1 cellular context compared by ENCODE assay signal in the genomic region with DNA sequence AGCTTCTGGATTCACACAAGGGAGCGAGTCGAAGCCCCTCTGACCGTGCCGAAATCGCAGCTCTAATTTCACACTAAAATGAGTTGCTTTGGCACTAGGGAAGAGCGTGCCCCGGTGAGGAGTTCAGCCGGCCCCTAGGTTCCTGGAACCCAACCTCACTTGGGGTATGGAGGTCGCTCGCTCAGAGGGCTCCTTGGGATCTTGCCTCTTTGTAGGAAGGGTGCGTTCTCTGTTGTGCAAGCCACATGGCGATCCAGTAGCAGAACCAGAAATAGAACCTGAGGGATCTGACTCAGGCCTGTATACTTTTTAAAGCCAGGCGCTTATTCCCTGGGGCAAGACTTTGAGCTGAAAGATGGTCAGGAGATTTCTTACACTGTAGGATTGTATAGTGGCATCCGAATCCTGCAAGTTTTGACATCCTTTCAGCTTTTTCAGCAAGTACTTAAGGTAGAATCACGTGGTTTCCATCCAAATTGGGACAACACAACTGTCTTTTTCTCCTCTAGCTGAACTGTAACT.
TF ChIP-seq lines count a peak whose summit lies in the region.

No MANE protein-coding gene starts in this region.

TF ChIP-seq in IMR-90, 13 proteins besides CTCF, POLR2A, EP300 and RAD21:
- TF ChIP-seq, protein P1, sequence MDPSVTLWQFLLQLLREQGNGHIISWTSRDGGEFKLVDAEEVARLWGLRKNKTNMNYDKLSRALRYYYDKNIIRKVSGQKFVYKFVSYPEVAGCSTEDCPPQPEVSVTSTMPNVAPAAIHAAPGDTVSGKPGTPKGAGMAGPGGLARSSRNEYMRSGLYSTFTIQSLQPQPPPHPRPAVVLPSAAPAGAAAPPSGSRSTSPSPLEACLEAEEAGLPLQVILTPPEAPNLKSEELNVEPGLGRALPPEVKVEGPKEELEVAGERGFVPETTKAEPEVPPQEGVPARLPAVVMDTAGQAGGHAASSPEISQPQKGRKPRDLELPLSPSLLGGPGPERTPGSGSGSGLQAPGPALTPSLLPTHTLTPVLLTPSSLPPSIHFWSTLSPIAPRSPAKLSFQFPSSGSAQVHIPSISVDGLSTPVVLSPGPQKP (IDR thresholded peaks at IDR 0.05; ENCODE audit: borderline replicate concordance, low read depth, low read length): no peak
- no peak for TF ChIP-seq RCOR1 (IDR thresholded peaks at IDR 0.05; ENCODE audit: insufficient replicate concordance, low read length)
